In genomic region chr13:97873398-97873797, GRCh38 we compare ENCODE assay signal across 24 cellular contexts.
"Had no signal": no experiment of that assay in that cellular context is flagged by ENCODE, and none has a peak within 500 bp of the region (broad histone marks: within the 10 kb centered on the region; RNA-seq: fewer than 3 reads in every experiment).

No MANE protein-coding gene starts in this region.

- DNase-seq: natural killer cell; occipital lobe; ovary; posterior cingulate gyrus; psoas muscle; right cardiac atrium; right lobe of liver; sigmoid colon; spleen; stimulated activated CD4-positive, alpha-beta T cell treated with anti-CD3 and anti-CD28 coated beads, Interleukin-12 subunit alpha, Interleukin-12 subunit beta, amount 100 ng/mL, for 4 hours; stimulated activated CD4-positive, alpha-beta T cell treated with anti-CD3 and anti-CD28 coated beads, Interleukin-1b, Interleukin-23, amount 100 ng/mL, for 48 hours; stimulated activated CD4-positive, alpha-beta T cell treated with anti-CD3 and anti-CD28 coated beads, Interleukin-4, amount 100 ng/mL, for 1 hour; stimulated activated CD4-positive, alpha-beta T cell treated with anti-CD3 and anti-CD28 coated beads, Interleukin-4, amount 100 ng/mL, for 4 hours; stimulated activated CD8-positive, alpha-beta memory T cell treated with anti-CD3 and anti-CD28 coated beads, Interleukin-4, amount 100 ng/mL, for 48 hours; stimulated activated naive CD4-positive, alpha-beta T cell; stimulated activated naive CD8-positive, alpha-beta T cell treated with anti-CD3 and anti-CD28 coated beads, Interleukin-15, amount 100 ng/mL, for 72 hours; stimulated activated naive CD8-positive, alpha-beta T cell treated with anti-CD3 and anti-CD28 coated beads, Interleukin-15, Interleukin-2, amounts not matched to agents 100 U/mL and 50 U/mL, for 24 hours; substantia nigra; testis; tibial artery; transverse colon; upper lobe of right lung; uterus had no signal

- ATAC-seq: natural killer cell; psoas muscle; right cardiac atrium; right lobe of liver; stimulated activated memory B cell treated with anti-CD40 and anti-IgM and Interleukin-4, amounts not matched to agents 10 μg/mL and 1 μg/mL and 100 μg/mL, for 72 hours; stimulated activated naive CD8-positive, alpha-beta T cell treated with anti-CD3 and anti-CD28 coated beads, Interleukin-15, amount 100 ng/mL, for 72 hours; stimulated activated naive CD8-positive, alpha-beta T cell treated with anti-CD3 and anti-CD28 coated beads, Interleukin-15, Interleukin-2, amounts not matched to agents 100 U/mL and 50 U/mL, for 24 hours; upper lobe of right lung had no signal
